ENCODE assay signal across 11 cellular contexts in genomic region chr3:53921296-53921695, GRCh38. TPM values are rescaled to one million over a fixed set of nuclear protein-coding genes. Genes with fewer than 3 reads are reported as not detected.
DNase-seq lines count a peak whose midpoint lies in the region; ATAC-seq and TF ChIP-seq lines count a peak whose summit lies in the region.
"Had no signal": no experiment of that assay in that cellular context is flagged by ENCODE, and none has a peak within 500 bp of the region (broad histone marks: within the 10 kb centered on the region; RNA-seq: fewer than 3 reads in every experiment).

No MANE protein-coding gene starts in this region.

- TF ChIP-seq POLR2A in sigmoid colon (IDR thresholded peaks at IDR 0.05), result no peak

- no peaks in the 10 kb centered on the region for H3K4me1 Mint-ChIP-seq in neural crest cell
- H3K4me1 Mint-ChIP-seq: activated naive CD4-positive, alpha-beta T cell treated with anti-CD3 and anti-CD28 coated beads, Interleukin-2, amount 50 U/mL, for 24 hours; B cell had no signal

- H3K4me1 ChIP-seq in sigmoid colon, result no peaks in the 10 kb centered on the region

- H3K27ac ChIP-seq in brain microvascular endothelial cell, result no peak overlapping the region
- H3K27ac ChIP-seq in sigmoid colon, result no peak overlapping the region

- H3K36me3 Mint-ChIP-seq in neural crest cell (ENCODE audit: low read depth), result peaks cover 5% of the 10 kb centered on the region

- 24 to 46% methylated on average over 1 of the region's 1 CpG for WGBS in sigmoid colon, 2 donors

- DNase-seq in NCI-H2107 treated with DMSO at 0.1 percent for 48 hours (lab: John Stamatoyannopoulos, UW; ENCODE audit: unreplicated experiment) (peak; percentile 7), NCI-H2107 (lab: John Stamatoyannopoulos, UW) (no peak), Kasumi-1 (lab: John Stamatoyannopoulos, UW) (peak; percentile 41 to 49), brain microvascular endothelial cell (peak; percentile 6), neural crest cell (ENCODE audit: low read depth, low spot score) (no peak), G401 (ENCODE audit: low spot score) (no peak), sigmoid colon (no peak)
- DNase-seq: HCEC 1CT had no signal

- in situ Hi-C loops in brain microvascular endothelial cell (cut with HindIII; ENCODE audit: low pct_ligation_motif_present, low sequenced_read_pairs), result no loop called here
- in situ Hi-C loops in G401 (cut with HindIII; ENCODE audit: low sequenced_read_pairs), result no loop called here

- peaks cover 0 to 10% (median 0%) of the 10 kb centered on the region in 4 donors for H3K9me3 ChIP-seq in sigmoid colon

- no peak for ATAC-seq in HG03159 (IDR thresholded peaks at IDR 0.05; ENCODE audit: unreplicated experiment)

- no peak overlapping the region for H3K4me3 ChIP-seq in brain microvascular endothelial cell (ENCODE audit: low read depth, low read length)
- H3K4me3 ChIP-seq in sigmoid colon, result no peak overlapping the region

- H3K36me3 ChIP-seq in brain microvascular endothelial cell (replicated peaks) (no peaks in the 10 kb centered on the region), sigmoid colon (no peaks in the 10 kb centered on the region)

- no peak overlapping the region for H3K27ac Mint-ChIP-seq in neural crest cell (ENCODE audit: unreplicated experiment)
- H3K27ac Mint-ChIP-seq: activated naive CD4-positive, alpha-beta T cell treated with anti-CD3 and anti-CD28 coated beads, Interleukin-2, amount 50 U/mL, for 24 hours; B cell had no signal

- intact Hi-C loops in sigmoid colon (cut with DNase I), result no loop called here

- H3K4me3 Mint-ChIP-seq in neural crest cell, result no peak overlapping the region
- H3K4me3 Mint-ChIP-seq: activated naive CD4-positive, alpha-beta T cell treated with anti-CD3 and anti-CD28 coated beads, Interleukin-2, amount 50 U/mL, for 24 hours; B cell had no signal

- no peaks in the 10 kb centered on the region for H3K27me3 ChIP-seq in brain microvascular endothelial cell (replicated peaks)
- no peaks in the 10 kb centered on the region for H3K27me3 ChIP-seq in sigmoid colon

- H3K9me3 Mint-ChIP-seq in neural crest cell, result peaks cover 8% of the 10 kb centered on the region
- H3K9me3 Mint-ChIP-seq: activated naive CD4-positive, alpha-beta T cell treated with anti-CD3 and anti-CD28 coated beads, Interleukin-2, amount 50 U/mL, for 24 hours had no signal

- TF ChIP-seq EP300 in sigmoid colon (IDR thresholded peaks at IDR 0.05), result no peak

- H3K27me3 Mint-ChIP-seq in neural crest cell (ENCODE audit: low read depth), result peaks cover 27% of the 10 kb centered on the region

- TF ChIP-seq CTCF in brain microvascular endothelial cell (IDR thresholded peaks at IDR 0.05; ENCODE audit: low read depth, low read length, missing control alignments), result peak; percentile 49
- TF ChIP-seq CTCF in neural crest cell (conservative IDR thresholded peaks at IDR 0.05), result peak; percentile 59
- TF ChIP-seq CTCF in sigmoid colon (IDR thresholded peaks at IDR 0.05), result no peak

RNA-seq across cellular contexts. Expression of gene SELENOK, which starts 29.6 kb away (rescaled TPM):
- total RNA-seq in neural crest cell, result 39.2 and 42.5 TPM in 2 replicates
- total RNA-seq in G401 (2014; rRNA removed; shearing (Covaris generic)), result 45.9 and 68.5 TPM in 2 replicates
- 100 to 1,000 TPM in 1 of 4 donors, 10 to 100 TPM in 3; 61.5 to 108 (median 77.7) TPM for total RNA-seq in sigmoid colon
- polyA plus RNA-seq in sigmoid colon, result 100 to 1,000 TPM in 2 of 3 donors, 10 to 100 TPM in 1; 57.2 to 173 (median 151) TPM

RNA-seq across cellular contexts. Expression of gene ACTR8, which starts 39.3 kb away (rescaled TPM):
- total RNA-seq in neural crest cell, result 49.9 and 52.6 TPM in 2 replicates
- 26.3 and 41.7 TPM in 2 replicates for total RNA-seq in G401 (2014; rRNA removed; shearing (Covaris generic))
- 10 to 100 TPM; 18.5 to 30.7 (median 20.4) TPM for total RNA-seq in sigmoid colon
- 10 to 100 TPM in 2 of 3 donors, 1 to 10 TPM in 1; 9.0 to 15.3 (median 12.9) TPM for polyA plus RNA-seq in sigmoid colon

Comparison
In these comparisons a context has a peak if more than half of its experiments do, and no peak if none do; other contexts are left out.
1. DNase-seq: peak in NCI-H2107 treated with DMSO at 0.1 percent for 48 hours (single experiment), Kasumi-1 (2 of 2) and brain microvascular endothelial cell (single experiment); none in NCI-H2107 (single experiment), neural crest cell (single experiment), G401 (single experiment) and sigmoid colon (single experiment).
2. CTCF ChIP-seq: peak in brain microvascular endothelial cell (single experiment) and neural crest cell (single experiment); none in sigmoid colon (0 of 4).